In genomic region chr1:160520582-160520981, GRCh38 we compare ENCODE assay signal across 10 cellular contexts. TPM values are rescaled to one million over a fixed set of nuclear protein-coding genes. Genes with fewer than 3 reads are reported as not detected.
A peak's percentile ranks its signal among the peaks of the same experiment; 100 is the strongest.
DNase-seq lines count a peak whose midpoint lies in the region; ATAC-seq and TF ChIP-seq lines count a peak whose summit lies in the region.
"Had no signal": no experiment of that assay in that cellular context is flagged by ENCODE, and none has a peak within 500 bp of the region (broad histone marks: within the 10 kb centered on the region; RNA-seq: fewer than 3 reads in every experiment).

No MANE protein-coding gene starts in this region.

- no peaks in the 10 kb centered on the region for H3K27me3 ChIP-seq in naive thymus-derived CD4-positive, alpha-beta T cell (ENCODE audit: control insufficient read depth in 2 of 2, insufficient read depth in 2 of 2, low read length in 2 of 2)
- H3K27me3 ChIP-seq in ovary (no peaks in the 10 kb centered on the region), right atrium auricular region (no peaks in the 10 kb centered on the region), osteoblast (ENCODE audit: insufficient read depth, low read length) (no peaks in the 10 kb centered on the region)

- no peaks in the 10 kb centered on the region for H3K9me3 ChIP-seq in naive thymus-derived CD4-positive, alpha-beta T cell (ENCODE audit: control insufficient read depth in 2 of 3, low read length in 3 of 3)
- H3K9me3 ChIP-seq in ovary (no peaks in the 10 kb centered on the region), right atrium auricular region (peaks cover 0 to 5% of the 10 kb centered on the region in 2 donors), osteoblast (ENCODE audit: low read depth, low read length) (no peaks in the 10 kb centered on the region)

- H3K4me3 Mint-ChIP-seq in Calu3 (ENCODE audit: low read depth, unreplicated experiment) (peak overlapping the region; percentile 33), IgD-negative memory B cell (peak overlapping the region; percentile 93 to 99 (median 98))
- peak overlapping the region; percentile 94 for H3K4me3 Mint-ChIP-seq in activated naive CD8-positive, alpha-beta T cell treated with anti-CD3 and anti-CD28 coated beads for 36 hours
- peak overlapping the region; percentile 87 to 98 (median 94) for H3K4me3 Mint-ChIP-seq in naive thymus-derived CD4-positive, alpha-beta T cell

- DNase-seq in Calu3 (no peak), ovary (no peak), right atrium auricular region (ENCODE audit: low spot score) (no peak), osteoblast (ENCODE audit: insufficient read length, low spot score, missing footprints) (no peak), HUDEP-2 (lab: John Stamatoyannopoulos, UW; ENCODE audit: unreplicated experiment in 76 of 76) (no peak)
- DNase-seq in activated naive CD8-positive, alpha-beta T cell treated with anti-CD3 and anti-CD28 coated beads for 36 hours: no peak
- no peak for DNase-seq in naive thymus-derived CD4-positive, alpha-beta T cell
- DNase-seq: left ventricle myocardium superior, NCI-H2081 treated with DMSO at 0.1 percent for 48 hours had no signal

- intact Hi-C loops in Calu3 (cut with micrococcal nuclease; ENCODE audit: unreplicated experiment) (loop anchor here (1.0 kb wide), 1 partner anchor 22 kb away; no protein-coding TSS in a partner anchor), ovary (cut with DNase I) (no loop called here)
- intact Hi-C loops in naive thymus-derived CD4-positive, alpha-beta T cell (cut with micrococcal nuclease): loop anchor here (1.0 to 5.0 kb wide), 6 partner anchors 20 to 92 kb away; partner anchors contain the start of gene CD84 (in 1 of the 2)

- H3K4me1 Mint-ChIP-seq in Calu3 (ENCODE audit: low read depth, unreplicated experiment) (peaks cover 34% of the 10 kb centered on the region), IgD-negative memory B cell (peaks cover 60 to 66% (median 62%) of the 10 kb centered on the region in 3 donors)
- peaks cover 69% of the 10 kb centered on the region for H3K4me1 Mint-ChIP-seq in activated naive CD8-positive, alpha-beta T cell treated with anti-CD3 and anti-CD28 coated beads for 36 hours
- H3K4me1 Mint-ChIP-seq in naive thymus-derived CD4-positive, alpha-beta T cell: peaks cover 48 to 98% (median 93%) of the 10 kb centered on the region in 7 donors

- no peak overlapping the region for H3K4me2 ChIP-seq in osteoblast (ENCODE audit: insufficient read depth, low read length)

- H3K27me3 Mint-ChIP-seq in Calu3 (ENCODE audit: unreplicated experiment) (peaks cover 2% of the 10 kb centered on the region), IgD-negative memory B cell (no peaks in the 10 kb centered on the region)
- H3K27me3 Mint-ChIP-seq in activated naive CD8-positive, alpha-beta T cell treated with anti-CD3 and anti-CD28 coated beads for 36 hours: no peaks in the 10 kb centered on the region
- H3K27me3 Mint-ChIP-seq in naive thymus-derived CD4-positive, alpha-beta T cell: no peaks in the 10 kb centered on the region

- WGBS in ovary, 3 donors: 38 to 43% (median 41%) methylated on average over 2 of the region's 2 CpGs

- ATAC-seq in naive thymus-derived CD4-positive, alpha-beta T cell: no peak
- ATAC-seq: left ventricle myocardium superior had no signal

- no peak for TF ChIP-seq EP300 in ovary (IDR thresholded peaks at IDR 0.05)

- no peaks in the 10 kb centered on the region for H3K36me3 ChIP-seq in naive thymus-derived CD4-positive, alpha-beta T cell (ENCODE audit: control insufficient read depth in 2 of 3, insufficient read depth in 3 of 3, low read length in 3 of 3)
- no peaks in the 10 kb centered on the region for H3K36me3 ChIP-seq in ovary
- H3K36me3 ChIP-seq in right atrium auricular region: no peaks in the 10 kb centered on the region
- H3K36me3 ChIP-seq in osteoblast (ENCODE audit: insufficient read depth, low read length): no peaks in the 10 kb centered on the region

- H3K27ac ChIP-seq in naive thymus-derived CD4-positive, alpha-beta T cell (ENCODE audit: low read depth, low read length): peak overlapping the region; percentile 84
- H3K27ac ChIP-seq in ovary: no peak overlapping the region
- H3K27ac ChIP-seq in right atrium auricular region: no peak overlapping the region
- H3K27ac ChIP-seq in osteoblast (ENCODE audit: low read depth, low read length): no peak overlapping the region

- no peaks in the 10 kb centered on the region for H4K20me1 ChIP-seq in osteoblast (ENCODE audit: insufficient read depth, low read length)

- TF ChIP-seq POLR2A in ovary (IDR thresholded peaks at IDR 0.05): no peak

- peak overlapping the region; percentile 51 for H3K4me3 ChIP-seq in naive thymus-derived CD4-positive, alpha-beta T cell (ENCODE audit: low read length)
- H3K4me3 ChIP-seq in ovary (no peak overlapping the region), right atrium auricular region (no peak overlapping the region), osteoblast (ENCODE audit: insufficient read depth, low read length) (no peak overlapping the region)

- peaks cover 2% of the 10 kb centered on the region for H3K9me3 Mint-ChIP-seq in Calu3 (ENCODE audit: low read depth, unreplicated experiment)
- peaks cover 0 to 9% (median 0%) of the 10 kb centered on the region in 3 donors for H3K9me3 Mint-ChIP-seq in IgD-negative memory B cell
- H3K9me3 Mint-ChIP-seq in activated naive CD8-positive, alpha-beta T cell treated with anti-CD3 and anti-CD28 coated beads for 36 hours: peaks cover 35% of the 10 kb centered on the region
- H3K9me3 Mint-ChIP-seq in naive thymus-derived CD4-positive, alpha-beta T cell: peaks cover 0 to 27% (median 5%) of the 10 kb centered on the region in 11 donors

- CTCF ChIA-PET in Calu3 (lab: Charles Lee): no interaction called here
- CTCF ChIA-PET in naive thymus-derived CD4-positive, alpha-beta T cell (lab: Charles Lee): no interaction called here

- H3K79me2 ChIP-seq in osteoblast (ENCODE audit: insufficient read depth, low read length): no peaks in the 10 kb centered on the region

- H3K4me1 ChIP-seq in naive thymus-derived CD4-positive, alpha-beta T cell (ENCODE audit: control insufficient read depth in 2 of 2, insufficient read depth in 2 of 2, low read length in 2 of 2): peaks cover 30 to 50% of the 10 kb centered on the region in 2 donors
- H3K4me1 ChIP-seq in ovary (ENCODE audit: insufficient read depth) (no peaks in the 10 kb centered on the region), right atrium auricular region (no peaks in the 10 kb centered on the region), osteoblast (ENCODE audit: insufficient read depth, low read length) (no peaks in the 10 kb centered on the region)

- POLR2A ChIA-PET in naive thymus-derived CD4-positive, alpha-beta T cell (lab: Charles Lee): interaction anchor here (1.1 kb wide), 2 partner anchors 9 to 91 kb away, joined by 3 to 4 read pairs; no protein-coding TSS in a partner anchor

- no peaks in the 10 kb centered on the region for H3K36me3 Mint-ChIP-seq in Calu3 (ENCODE audit: insufficient read depth, unreplicated experiment)
- H3K36me3 Mint-ChIP-seq in IgD-negative memory B cell: peaks cover 2% of the 10 kb centered on the region
- peaks cover 64% of the 10 kb centered on the region for H3K36me3 Mint-ChIP-seq in activated naive CD8-positive, alpha-beta T cell treated with anti-CD3 and anti-CD28 coated beads for 36 hours
- H3K36me3 Mint-ChIP-seq in naive thymus-derived CD4-positive, alpha-beta T cell: peaks cover 10 to 54% (median 12%) of the 10 kb centered on the region in 5 donors

- H3K27ac Mint-ChIP-seq in Calu3 (ENCODE audit: unreplicated experiment) (peak overlapping the region; percentile 66), IgD-negative memory B cell (peak overlapping the region; percentile 50 to 95 (median 90))
- H3K27ac Mint-ChIP-seq in activated naive CD8-positive, alpha-beta T cell treated with anti-CD3 and anti-CD28 coated beads for 36 hours: peak overlapping the region; percentile 97
- peak overlapping the region; percentile 88 to 99 (median 92) for H3K27ac Mint-ChIP-seq in naive thymus-derived CD4-positive, alpha-beta T cell

- H2AFZ ChIP-seq in osteoblast (ENCODE audit: low read length): no peak overlapping the region

- no TSS peak for BruUV-seq in Calu3 (replicated peaks; lab: Mats Ljungman, UMichigan)

- TF ChIP-seq CTCF in Calu3 (IDR thresholded peaks at IDR 0.05; ENCODE audit: unreplicated experiment): no peak
- no peak for TF ChIP-seq CTCF in ovary (IDR thresholded peaks at IDR 0.05)
- no peak for TF ChIP-seq CTCF in right atrium auricular region (IDR thresholded peaks at IDR 0.05)
- no peak for TF ChIP-seq CTCF in osteoblast (IDR thresholded peaks at IDR 0.05; ENCODE audit: extremely low read depth, low read depth, low read length)

RNA-seq across cellular contexts. Expression of gene SLAMF6, which starts 2.5 kb away (rescaled TPM):
- total RNA-seq in Calu3 (2022) (not detected in 2 replicates), ovary (under 1 TPM in 6 of 7 donors, not detected in 1; 0.13 to 0.72 (median 0.47) TPM), right atrium auricular region (1 to 10 TPM in 1 of 2 donors, under 1 TPM in 1; 0.19 to 1.3 TPM), osteoblast (not detected in 2 replicates)
- polyA plus RNA-seq in IgD-negative memory B cell (109 TPM), ovary (1 to 10 TPM in 1 of 2 donors, under 1 TPM in 1; 0.24 to 4.2 TPM)
- total RNA-seq in activated naive CD8-positive, alpha-beta T cell treated with anti-CD3 and anti-CD28 coated beads for 36 hours: 10 to 100 TPM; 46.8 to 48.1 TPM
- 10 to 100 TPM; 17.8 to 48.5 (median 40.5) TPM for total RNA-seq in naive thymus-derived CD4-positive, alpha-beta T cell
- 10 to 100 TPM; 61.1 to 62.6 TPM for polyA plus RNA-seq in naive thymus-derived CD4-positive, alpha-beta T cell

RNA-seq across cellular contexts. Expression of gene CD84, which starts 58.7 kb away (rescaled TPM):
- total RNA-seq in Calu3 (2022): not detected in 2 replicates
- 8.7 TPM for polyA plus RNA-seq in IgD-negative memory B cell
- total RNA-seq in activated naive CD8-positive, alpha-beta T cell treated with anti-CD3 and anti-CD28 coated beads for 36 hours: 10 to 100 TPM; 13.5 to 13.7 TPM
- 10 to 100 TPM; 25.1 to 40.7 (median 32.3) TPM for total RNA-seq in naive thymus-derived CD4-positive, alpha-beta T cell
- 10 to 100 TPM in 1 of 2 donors, 1 to 10 TPM in 1; 7.4 to 11.3 TPM for polyA plus RNA-seq in naive thymus-derived CD4-positive, alpha-beta T cell
- 10 to 100 TPM in 1 of 7 donors, 1 to 10 TPM in 5, under 1 TPM in 1; 0.91 to 10.9 (median 2.0) TPM for total RNA-seq in ovary
- polyA plus RNA-seq in ovary: 1 to 10 TPM in 1 of 2 donors, under 1 TPM in 1; 0.48 to 9.6 TPM
- total RNA-seq in right atrium auricular region: 1 to 10 TPM; 2.5 to 3.1 TPM
- total RNA-seq in osteoblast: 0.29 and 0.36 TPM in 2 replicates

Comparison
In these comparisons a context has a peak if more than half of its experiments do, and no peak if none do; other contexts are left out.
1. H3K4me3 Mint-ChIP-seq: peak in every context shown above with its lines; median percentile 98 in IgD-negative memory B cell; 94 in naive thymus-derived CD4-positive, alpha-beta T cell; 94 in activated naive CD8-positive, alpha-beta T cell treated with anti-CD3 and anti-CD28 coated beads for 36 hours; 33 in Calu3.
2. RNA of gene SLAMF6, which starts 2.5 kb away (total RNA-seq): 46.8 to 48.1 TPM in activated naive CD8-positive, alpha-beta T cell treated with anti-CD3 and anti-CD28 coated beads for 36 hours and 17.8 to 48.5 TPM in naive thymus-derived CD4-positive, alpha-beta T cell; 0.19 to 1.3 TPM in right atrium auricular region, 0.13 to 0.72 TPM in ovary, not detected in Calu3 and not detected in osteoblast; every median in the first group is over 4 times any median in the second.
3. intact Hi-C loops: an anchor here in Calu3 (1.0 kb wide) and naive thymus-derived CD4-positive, alpha-beta T cell (1.0 to 5.0 kb wide); none called in ovary.
4. Peak in every context shown above with its lines, with median percentiles within 50 percentile points of each other: H3K27ac Mint-ChIP-seq.